ENCODE assay signal across 31 cellular contexts in genomic region chr3:59482684-59483083, GRCh38.
DNase-seq lines count a peak whose midpoint lies in the region; ATAC-seq, FAIRE-seq and TF ChIP-seq lines count a peak whose summit lies in the region.
"Had no signal": no experiment of that assay in that cellular context is flagged by ENCODE, and none has a peak within 500 bp of the region (broad histone marks: within the 10 kb centered on the region; RNA-seq: fewer than 3 reads in every experiment).

No MANE protein-coding gene starts in this region.

- H3K4me1 ChIP-seq in GM23248 (ENCODE audit: insufficient read depth) (peaks cover 28% of the 10 kb centered on the region), PC-9 (replicated peaks; ENCODE audit: insufficient read depth) (peaks cover 20% of the 10 kb centered on the region)
- H3K4me1 ChIP-seq: HAP-1, tibial nerve had no signal

- H3K27me3 ChIP-seq in GM23248 (replicated peaks; ENCODE audit: insufficient read depth): no peaks in the 10 kb centered on the region
- no peaks in the 10 kb centered on the region for H3K27me3 ChIP-seq in bronchial epithelial cell (ENCODE audit: control insufficient read depth, insufficient read depth, low read length)
- no peaks in the 10 kb centered on the region for H3K27me3 ChIP-seq in PC-9 (ENCODE audit: insufficient read depth, low read depth)
- H3K27me3 ChIP-seq: tibial nerve had no signal

- no peaks in the 10 kb centered on the region for H3K9me3 Mint-ChIP-seq in mesothelial cell of epicardium
- H3K9me3 Mint-ChIP-seq: effector memory CD8-positive, alpha-beta T cell; natural killer cell treated with Interleukin-12 subunit alpha and Interleukin-12 subunit beta and Interleukin-15 and Interleukin-18, amount 100 ng/mL, for 72 hours had no signal

- no TSS peak for BruUV-seq in PC-9 (replicated peaks; lab: Mats Ljungman, UMichigan)

- no peak overlapping the region for H3K27ac ChIP-seq in GM23248
- H3K27ac ChIP-seq in PC-9: no peak overlapping the region
- H3K27ac ChIP-seq: RWPE1, tibial nerve had no signal

- DNase-seq in AG08396 (ENCODE audit: low spot score): peak; percentile 8
- DNase-seq in GM23248: peak; percentile 74
- peak; percentile 9 for DNase-seq in bronchial epithelial cell (ENCODE audit: low read depth)
- DNase-seq in mesothelial cell of epicardium (ENCODE audit: low spot score in 2 of 2, unreplicated experiment in 2 of 2): no peak
- no peak for DNase-seq in sciatic nerve (ENCODE audit: low spot score)
- no peak for DNase-seq in PC-9
- no peak for DNase-seq in UCSD-AML1 (lab: John Stamatoyannopoulos, UW; ENCODE audit: unreplicated experiment)
- DNase-seq: activated CD4-positive, alpha-beta T cell treated with anti-CD3 and anti-CD28 coated beads, Interleukin-2, amount 10 ng/mL, durations not matched to agents 24 days and 14 days; activated naive CD4-positive, alpha-beta T cell treated with anti-CD3 and anti-CD28 coated beads, Interleukin-2, amount 50 U/mL, for 16 hours; amniotic stem cell; C1 segment of cervical spinal cord; cortex of kidney; DND-41; effector memory CD8-positive, alpha-beta T cell; KG1; left ventricle myocardium superior; NCI-H1417 treated with DMSO at 0.1 percent for 48 hours; NCI-H2107; NCI-H748 treated with DMSO at 0.1 percent for 48 hours; SK-N-SH; stimulated activated CD4-positive, alpha-beta T cell treated with anti-CD3 and anti-CD28 coated beads, Interleukin-2, amount 100 ng/mL, for 24 hours; T-helper 17 cell had no signal

- H3K9me3 ChIP-seq in GM23248 (ENCODE audit: low read depth) (no peaks in the 10 kb centered on the region), PC-9 (ENCODE audit: insufficient read depth, low read depth) (no peaks in the 10 kb centered on the region)
- H3K9me3 ChIP-seq: HAP-1, SK-N-SH, tibial nerve had no signal

- H3K4me3 Mint-ChIP-seq in mesothelial cell of epicardium: no peak overlapping the region
- H3K4me3 Mint-ChIP-seq: activated CD4-positive, alpha-beta T cell treated with anti-CD3 and anti-CD28 coated beads, Interleukin-2, amount 10 ng/mL, durations not matched to agents 24 days and 14 days; effector memory CD8-positive, alpha-beta T cell; natural killer cell treated with Interleukin-12 subunit alpha and Interleukin-12 subunit beta and Interleukin-15 and Interleukin-18, amount 100 ng/mL, for 72 hours; T-helper 17 cell had no signal

- no peaks in the 10 kb centered on the region for H3K9me2 ChIP-seq in GM23248 (ENCODE audit: insufficient read depth)
- H3K9me2 ChIP-seq in PC-9 (ENCODE audit: insufficient read depth): no peaks in the 10 kb centered on the region
- H3K9me2 ChIP-seq: SK-N-SH had no signal

- H3K79me2 ChIP-seq in GM23248 (ENCODE audit: insufficient read depth) (no peaks in the 10 kb centered on the region), PC-9 (ENCODE audit: low read depth) (no peaks in the 10 kb centered on the region)

- no peaks in the 10 kb centered on the region for H3K36me3 Mint-ChIP-seq in mesothelial cell of epicardium
- H3K36me3 Mint-ChIP-seq: natural killer cell treated with Interleukin-12 subunit alpha and Interleukin-12 subunit beta and Interleukin-15 and Interleukin-18, amount 100 ng/mL, for 72 hours had no signal

- CTCF ChIA-PET in PC-9 (lab: Charles Lee): no interaction called here

- H4K20me1 ChIP-seq in GM23248 (ENCODE audit: insufficient read depth) (no peaks in the 10 kb centered on the region), PC-9 (ENCODE audit: insufficient read depth) (no peaks in the 10 kb centered on the region)

- no peak for FAIRE-seq in bronchial epithelial cell (lab: Jason Lieb, UNC)
- FAIRE-seq: GM18507, HTR-8/SVneo, islet of Langerhans had no signal

- H3K9ac ChIP-seq in GM23248: no peak overlapping the region
- H3K9ac ChIP-seq: SK-N-SH had no signal

- 10 to 18% methylated on average over 5 of the region's 5 CpGs for WGBS in GM23248 (ENCODE audit: low coverage in 1 of 2, low lambda C conversion rate in 2 of 2, missing lambda C conversion rate in 2 of 2), 2 experiments

- in situ Hi-C loops in GM23248 (cut with MboI): no loop called here

- no peak for TF ChIP-seq CTCF in bronchial epithelial cell (IDR thresholded peaks at IDR 0.05; ENCODE audit: insufficient read depth, low read length, severe bottlenecking)
- no peak for TF ChIP-seq CTCF in mesothelial cell of epicardium (IDR thresholded peaks at IDR 0.05; ENCODE audit: unreplicated experiment)
- no peak for TF ChIP-seq CTCF in PC-9 (conservative IDR thresholded peaks at IDR 0.05)

- peak overlapping the region; percentile 3 for H3K27ac Mint-ChIP-seq in mesothelial cell of epicardium
- H3K27ac Mint-ChIP-seq: activated CD4-positive, alpha-beta T cell treated with anti-CD3 and anti-CD28 coated beads, Interleukin-2, amount 10 ng/mL, durations not matched to agents 24 days and 14 days; effector memory CD8-positive, alpha-beta T cell; natural killer cell treated with Interleukin-12 subunit alpha and Interleukin-12 subunit beta and Interleukin-15 and Interleukin-18, amount 100 ng/mL, for 72 hours; T-helper 17 cell had no signal

- no peak overlapping the region for H3K4me3 ChIP-seq in GM23248
- no peak overlapping the region for H3K4me3 ChIP-seq in bronchial epithelial cell (ENCODE audit: low read depth, low read length)
- no peak overlapping the region for H3K4me3 ChIP-seq in PC-9
- H3K4me3 ChIP-seq: HAP-1, skin epidermis, tibial nerve had no signal

- peaks cover 11% of the 10 kb centered on the region for H3K4me1 Mint-ChIP-seq in mesothelial cell of epicardium

- POLR2A ChIA-PET in PC-9 (lab: Charles Lee; ENCODE audit: unreplicated experiment): no interaction called here

- no peaks in the 10 kb centered on the region for H3K36me3 ChIP-seq in GM23248 (ENCODE audit: low read depth)
- no peaks in the 10 kb centered on the region for H3K36me3 ChIP-seq in bronchial epithelial cell (ENCODE audit: control insufficient read depth, insufficient read depth, low read length)
- H3K36me3 ChIP-seq in PC-9 (ENCODE audit: low read depth): no peaks in the 10 kb centered on the region
- H3K36me3 ChIP-seq: HAP-1, tibial nerve had no signal

- H3K4me2 ChIP-seq in GM23248 (ENCODE audit: unreplicated experiment): no peak overlapping the region
- H3K4me2 ChIP-seq in PC-9: no peak overlapping the region; the same call in 1 of the 2 replicates
- H3K4me2 ChIP-seq: SK-N-SH had no signal

- no peaks in the 10 kb centered on the region for H3K27me3 Mint-ChIP-seq in mesothelial cell of epicardium (ENCODE audit: low read depth)
- H3K27me3 Mint-ChIP-seq: activated CD4-positive, alpha-beta T cell treated with anti-CD3 and anti-CD28 coated beads, Interleukin-2, amount 10 ng/mL, durations not matched to agents 24 days and 14 days; effector memory CD8-positive, alpha-beta T cell; T-helper 17 cell had no signal

- ATAC-seq in sciatic nerve: no peak
- ATAC-seq in HG03108 (IDR thresholded peaks at IDR 0.05; ENCODE audit: unreplicated experiment): no peak
- ATAC-seq: effector memory CD8-positive, alpha-beta T cell; left ventricle myocardium superior; T-helper 17 cell had no signal

- H2AFZ ChIP-seq in GM23248 (no peak overlapping the region), PC-9 (no peak overlapping the region)

- peaks cover 18% of the 10 kb centered on the region; the same call in 1 of the 2 replicates for H3F3A ChIP-seq in GM23248 (ENCODE audit: insufficient read depth)
- peaks cover 4% of the 10 kb centered on the region; the same call in 1 of the 2 replicates for H3F3A ChIP-seq in PC-9 (ENCODE audit: insufficient read depth, low read depth)

- intact Hi-C loops in sciatic nerve (cut with DNase I) (no loop called here), PC-9 (cut with micrococcal nuclease; ENCODE audit: unreplicated experiment) (loop anchor here (1.0 to 5.0 kb wide), 2 partner anchors 155 to 335 kb away; no protein-coding TSS in a partner anchor)

Comparison
In these comparisons a context has a peak if more than half of its experiments do, and no peak if none do; other contexts are left out.
1. DNase-seq: peak in AG08396 (single experiment), GM23248 (single experiment) and bronchial epithelial cell (single experiment); none in mesothelial cell of epicardium (0 of 2), sciatic nerve (single experiment), PC-9 (0 of 2) and UCSD-AML1 (single experiment).